In the genomic region with DNA sequence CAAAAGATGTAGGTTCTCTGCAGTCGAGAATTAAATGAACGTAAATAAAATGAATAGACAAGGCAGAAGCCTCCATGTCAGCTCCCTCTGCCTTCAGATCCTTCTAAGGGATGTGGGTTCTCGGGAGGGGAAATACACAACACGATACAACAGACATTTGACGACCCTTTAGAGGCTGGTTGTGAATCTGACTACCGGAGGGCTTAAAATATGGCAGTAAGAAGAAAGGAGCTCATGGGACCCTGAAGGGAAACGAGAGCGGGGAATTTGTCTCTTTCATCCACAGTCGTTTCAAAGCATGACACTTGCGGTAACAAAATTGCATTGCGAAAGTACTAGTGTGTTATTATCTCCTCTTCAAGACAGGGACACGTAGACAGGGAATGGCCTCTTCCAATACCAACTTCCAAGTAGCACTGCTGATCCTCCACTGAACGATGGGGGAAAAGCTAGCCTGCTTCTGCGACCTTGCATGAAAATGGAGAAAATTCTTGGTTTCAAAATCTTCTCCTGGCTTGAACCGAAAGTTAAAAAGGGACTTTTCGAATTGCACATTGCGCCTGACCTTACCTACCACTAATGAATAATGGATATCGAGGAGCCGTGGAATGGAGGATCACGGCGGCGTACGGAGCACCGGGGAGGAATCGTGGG, we compare ENCODE assay signal across 8 cellular contexts. TPM values are rescaled to one million over a fixed set of nuclear protein-coding genes. Genes with fewer than 3 reads are reported as not detected.
DNase-seq lines count a peak whose midpoint lies in the region; ATAC-seq and TF ChIP-seq lines count a peak whose summit lies in the region.

No MANE protein-coding gene starts in this region.

- peak overlapping the region; percentile 90 for H3K9ac ChIP-seq in KMS-11

- H3K4me3 ChIP-seq in KMS-11 (IDR thresholded peaks at IDR 0.05; ENCODE audit: insufficient read depth, low read depth, low read length) (peak overlapping the region; percentile 79), astrocyte of the cerebellum (ENCODE audit: low read depth, low read length) (peak overlapping the region; percentile 66), suprapubic skin (peak overlapping the region; percentile 65)

- H3K27ac ChIP-seq in KMS-11, result peak overlapping the region; percentile 74
- H3K27ac ChIP-seq in suprapubic skin, result peak overlapping the region; percentile 88

- TF ChIP-seq CTCF in KMS-11 (conservative IDR thresholded peaks at IDR 0.05; ENCODE audit: low read depth, low read length) (no peak), astrocyte of the cerebellum (IDR thresholded peaks at IDR 0.05; ENCODE audit: low read depth, low read length, missing control alignments) (no peak), suprapubic skin (IDR thresholded peaks at IDR 0.05) (no peak)

- H3K27me3 ChIP-seq in KMS-11 (ENCODE audit: insufficient read depth, low read depth) (peaks cover under 1% of the 10 kb centered on the region; the same call in 1 of the 2 replicates), suprapubic skin (peaks cover 5% of the 10 kb centered on the region)

- DNase-seq in NCI-H1105 treated with DMSO at 0.1 percent for 48 hours (lab: John Stamatoyannopoulos, UW) (peak; percentile 19), NCI-H1105 (lab: John Stamatoyannopoulos, UW) (no peak), astrocyte of the cerebellum (ENCODE audit: low read depth) (no peak), kidney tubule cell (ENCODE audit: low spot score) (peak; percentile 6), suprapubic skin (ENCODE audit: low spot score in 2 of 2) (no peak), NK-92 (lab: John Stamatoyannopoulos, UW; ENCODE audit: unreplicated experiment) (no peak)

- no peak for ATAC-seq in GM18909 (IDR thresholded peaks at IDR 0.05; ENCODE audit: poor library complexity, unreplicated experiment)

- WGBS in suprapubic skin, result 18% methylated on average over 25 of the region's 25 CpGs

- TF ChIP-seq EP300 in suprapubic skin (IDR thresholded peaks at IDR 0.05), result no peak

- no peak for TF ChIP-seq POLR2A in suprapubic skin (IDR thresholded peaks at IDR 0.05)

- peak overlapping the region; percentile 81 for H3K4me2 ChIP-seq in KMS-11

- H3K4me1 ChIP-seq in KMS-11 (ENCODE audit: low read depth, poor library complexity, severe bottlenecking) (peaks cover 37% of the 10 kb centered on the region), suprapubic skin (peaks cover 25% of the 10 kb centered on the region)

- H2AFZ ChIP-seq in KMS-11 (ENCODE audit: low read depth), result peak overlapping the region; percentile 80

- peaks cover 8% of the 10 kb centered on the region; the same call in 1 of the 2 replicates for H4K20me1 ChIP-seq in KMS-11 (ENCODE audit: insufficient read depth)

- no peaks in the 10 kb centered on the region for H3K9me3 ChIP-seq in suprapubic skin

- in situ Hi-C loops in astrocyte of the cerebellum (cut with HindIII; ENCODE audit: low sequenced_read_pairs), result no loop called here

- H3K36me3 ChIP-seq in KMS-11 (ENCODE audit: insufficient read depth) (no peaks in the 10 kb centered on the region), suprapubic skin (no peaks in the 10 kb centered on the region)

- H3K79me2 ChIP-seq in KMS-11 (ENCODE audit: insufficient read depth, low read depth), result peaks cover 31% of the 10 kb centered on the region

RNA-seq across cellular contexts. Expression of gene TNRC6C, which starts 1.2 kb away (rescaled TPM):
- 10 to 100 TPM in 2 of 4 donors, 1 to 10 TPM in 2; 4.8 to 14.5 (median 11.6) TPM for total RNA-seq in suprapubic skin

Comparison
In these comparisons a context has a peak if more than half of its experiments do, and no peak if none do; other contexts are left out.
1. DNase-seq: peak in NCI-H1105 treated with DMSO at 0.1 percent for 48 hours (single experiment) and kidney tubule cell (single experiment); none in NCI-H1105 (single experiment), astrocyte of the cerebellum (single experiment), suprapubic skin (0 of 2) and NK-92 (single experiment).
2. Peak in every context shown above with its lines, with median percentiles within 50 percentile points of each other: H3K4me3 ChIP-seq.